15 cellular contexts compared by ENCODE assay signal in the genomic region with DNA sequence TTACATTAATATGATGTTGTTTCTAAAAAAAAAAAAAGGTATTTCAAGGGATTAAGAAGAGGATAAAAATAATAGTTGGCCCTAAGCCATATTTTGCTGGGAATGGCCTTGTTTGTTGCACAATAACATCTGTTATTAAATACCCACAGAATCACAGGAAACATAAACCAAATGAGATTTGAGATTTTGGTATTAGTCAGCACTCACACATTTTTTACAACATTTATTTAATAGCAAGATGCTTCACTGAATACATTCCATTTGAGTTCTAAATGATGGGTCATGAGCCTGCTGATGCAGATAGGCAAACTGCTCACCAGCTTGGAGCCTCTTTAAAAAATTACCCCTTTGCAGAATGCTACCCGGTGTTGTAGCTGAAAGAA.
DNase-seq lines count a peak whose midpoint lies in the region; ATAC-seq and TF ChIP-seq lines count a peak whose summit lies in the region.
"Had no signal": no experiment of that assay in that cellular context is flagged by ENCODE, and none has a peak within 500 bp of the region (broad histone marks: within the 10 kb centered on the region; RNA-seq: fewer than 3 reads in every experiment).

No MANE protein-coding gene starts in this region.

- H3K4me1 ChIP-seq in fibroblast of lung (ENCODE audit: control insufficient read depth, extremely low read depth, insufficient read depth, low read length) (peaks cover 8% of the 10 kb centered on the region), upper lobe of right lung (no peaks in the 10 kb centered on the region)

- H3K4me3 ChIP-seq in fibroblast of lung (replicated peaks in 1 of 4; ENCODE audit: control extremely low read depth in 1 of 4, insufficient read depth in 1 of 4, low read depth in 3 of 4, low read length in 4 of 4) = no peak overlapping the region
- H3K4me3 ChIP-seq in upper lobe of right lung = no peak overlapping the region
- H3K4me3 ChIP-seq: gastroesophageal sphincter had no signal

- TF ChIP-seq CTCF in fibroblast of lung (conservative IDR thresholded peaks at IDR 0.05 in 1 of 2, IDR thresholded peaks at IDR 0.05 in 1 of 2; ENCODE audit: low read depth in 1 of 2, low read length in 2 of 2) (no peak), upper lobe of right lung (IDR thresholded peaks at IDR 0.05) (no peak), GM20000 (IDR thresholded peaks at IDR 0.05; ENCODE audit: extremely low read depth, missing control alignments) (no peak)

- H3K4me2 ChIP-seq in fibroblast of lung (ENCODE audit: extremely low read depth, insufficient read depth, low read length) = no peak overlapping the region

- no peaks in the 10 kb centered on the region for H4K20me1 ChIP-seq in fibroblast of lung (ENCODE audit: control insufficient read depth, extremely low read depth, insufficient read depth, low read length)

- no peak overlapping the region for H3K9ac ChIP-seq in fibroblast of lung (ENCODE audit: insufficient read depth, low read length)

- H3K27me3 ChIP-seq in fibroblast of lung (ENCODE audit: control insufficient read depth, insufficient read depth, low read length) = no peaks in the 10 kb centered on the region
- no peaks in the 10 kb centered on the region for H3K27me3 ChIP-seq in upper lobe of right lung
- H3K27me3 ChIP-seq: gastroesophageal sphincter had no signal

- H3K36me3 ChIP-seq in fibroblast of lung (ENCODE audit: control insufficient read depth, insufficient read depth, low read length) (no peaks in the 10 kb centered on the region), upper lobe of right lung (no peaks in the 10 kb centered on the region)
- H3K36me3 ChIP-seq: gastroesophageal sphincter had no signal

- peak; percentile 76 for DNase-seq in AG20443 (ENCODE audit: low spot score)
- DNase-seq in NCI-H1048 (lab: John Stamatoyannopoulos, UW) = peak; percentile 6
- DNase-seq in fibroblast of lung (ENCODE audit: low read depth in 2 of 2) = peak; percentile 33 to 88
- peak; percentile 74 for DNase-seq in myocyte (ENCODE audit: low read depth)
- DNase-seq in upper lobe of right lung = no peak
- no peak for DNase-seq in GM20000 (ENCODE audit: low spot score)
- no peak for DNase-seq in GF-D8 (lab: John Stamatoyannopoulos, UW)
- DNase-seq in caudate nucleus (lab: John Stamatoyannopoulos, UW) = no peak
- DNase-seq: activated CD4-positive, alpha-beta T cell treated with anti-CD3 and anti-CD28 coated beads, Interleukin-2, amount 50 U/mL, for 48 hours; activated effector memory CD4-positive, alpha-beta T cell treated with anti-CD3 and anti-CD28 coated beads, Interleukin-2, amount 50 U/mL, for 16 hours; left colon; NCI-H2227 treated with DMSO at 0.1 percent for 48 hours; T-helper 9 cell had no signal

- H2AFZ ChIP-seq in fibroblast of lung (ENCODE audit: low read length) = no peak overlapping the region

- ATAC-seq in upper lobe of right lung = no peak
- ATAC-seq: gastroesophageal sphincter, left colon, Panc1 had no signal

- intact Hi-C loops in upper lobe of right lung (cut with DNase I) = no loop called here

- H3K9me3 ChIP-seq in fibroblast of lung (ENCODE audit: control insufficient read depth, insufficient read depth, low read depth, low read length) (no peaks in the 10 kb centered on the region), upper lobe of right lung (no peaks in the 10 kb centered on the region)
- H3K9me3 ChIP-seq: gastroesophageal sphincter had no signal

- no peaks in the 10 kb centered on the region for H3K79me2 ChIP-seq in fibroblast of lung (ENCODE audit: control insufficient read depth, insufficient read depth, low read length)

- H3K27ac ChIP-seq in fibroblast of lung (ENCODE audit: insufficient read depth, low read length) (no peak overlapping the region), upper lobe of right lung (no peak overlapping the region), caudate nucleus (ENCODE audit: low read depth, low read length) (no peak overlapping the region)
- H3K27ac ChIP-seq: gastroesophageal sphincter had no signal

Comparison
In these comparisons a context has a peak if more than half of its experiments do, and no peak if none do; other contexts are left out.
1. DNase-seq: peak in AG20443 (single experiment), NCI-H1048 (single experiment), fibroblast of lung (2 of 2) and myocyte (single experiment); none in upper lobe of right lung (single experiment), GM20000 (single experiment), GF-D8 (single experiment) and caudate nucleus (0 of 61).